ENCODE assay signal across 8 cellular contexts in the genomic region with DNA sequence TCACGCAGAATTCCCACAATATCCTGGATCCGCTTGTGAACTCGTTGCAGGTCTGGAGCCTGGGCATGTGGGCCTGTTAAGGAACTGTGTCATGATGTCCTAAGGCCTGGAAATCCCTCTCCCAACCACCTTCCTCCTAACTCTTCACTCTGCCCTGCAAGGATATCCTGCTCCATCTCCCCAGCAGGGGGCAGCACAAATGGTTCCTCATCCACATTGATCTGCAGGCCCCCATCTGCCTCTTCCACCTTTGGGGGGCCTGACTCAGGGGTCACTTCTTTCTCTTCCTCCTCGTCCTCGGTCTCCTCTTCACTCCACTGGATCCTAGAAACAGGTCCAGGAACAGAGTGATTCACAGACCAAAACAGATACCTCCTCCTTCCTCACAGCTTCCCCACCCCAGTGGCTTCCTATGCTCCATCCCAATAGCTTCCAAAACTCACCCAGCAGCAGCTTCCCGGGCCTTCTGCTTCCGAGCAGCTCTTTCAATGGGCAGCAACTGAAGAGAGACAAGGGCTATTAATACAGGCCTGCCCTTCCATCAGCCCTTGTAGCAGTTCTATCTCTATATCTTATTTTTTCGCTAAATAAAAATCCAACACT. TPM values are rescaled to one million over a fixed set of nuclear protein-coding genes. Genes with fewer than 3 reads are reported as not detected.
A peak's percentile ranks its signal among the peaks of the same experiment; 100 is the strongest.
DNase-seq lines count a peak whose midpoint lies in the region; ATAC-seq and TF ChIP-seq lines count a peak whose summit lies in the region.

No MANE protein-coding gene starts in this region.

- no peaks in the 10 kb centered on the region for H3K9me2 ChIP-seq in Karpas-422 (replicated peaks; ENCODE audit: insufficient read depth, low read length)

- H3K4me2 ChIP-seq in Karpas-422 (ENCODE audit: low read depth, low read length, poor library complexity, severe bottlenecking), result no peak overlapping the region

- ATAC-seq in GM18502 (IDR thresholded peaks at IDR 0.05; ENCODE audit: poor library complexity, unreplicated experiment), result no peak

- no peak for TF ChIP-seq EP300 in suprapubic skin (IDR thresholded peaks at IDR 0.05)

- H3K9ac ChIP-seq in Karpas-422 (ENCODE audit: low read length) (no peak overlapping the region), liver (ENCODE audit: low read depth in 1 of 2, low read length in 2 of 2) (no peak overlapping the region)

- H3K79me2 ChIP-seq in Karpas-422 (ENCODE audit: low read length), result peaks cover 45% of the 10 kb centered on the region

- H3K4me1 ChIP-seq in Karpas-422 (ENCODE audit: low read length) (peaks cover 14% of the 10 kb centered on the region), liver (ENCODE audit: control insufficient read depth in 4 of 4, insufficient read depth in 4 of 4, low read length in 3 of 4) (peaks cover 0 to 10% (median 5%) of the 10 kb centered on the region in 4 donors), suprapubic skin (peaks cover 14% of the 10 kb centered on the region)

- peak; percentile 20 to 66 for TF ChIP-seq RAD21 in liver (IDR thresholded peaks at IDR 0.05)

- no peaks in the 10 kb centered on the region for H3K9me3 ChIP-seq in Karpas-422 (ENCODE audit: low read length)
- no peaks in the 10 kb centered on the region for H3K9me3 ChIP-seq in liver (ENCODE audit: control insufficient read depth in 4 of 4, low read length in 3 of 4)
- no peaks in the 10 kb centered on the region for H3K9me3 ChIP-seq in suprapubic skin

- peak overlapping the region in 1 of 5 experiments; percentile 3 for H3K27ac Mint-ChIP-seq in brain

- H3K36me3 Mint-ChIP-seq in brain, result peaks cover 64% of the 10 kb centered on the region

- H4K20me1 ChIP-seq in Karpas-422 (ENCODE audit: insufficient read depth, low read depth, low read length), result peaks cover 37% of the 10 kb centered on the region

- H3K4me3 ChIP-seq in Karpas-422 (ENCODE audit: low read length), result no peak overlapping the region
- H3K4me3 ChIP-seq in liver (ENCODE audit: low read depth in 1 of 3, low read length in 3 of 3), result no peak overlapping the region
- H3K4me3 ChIP-seq in suprapubic skin, result no peak overlapping the region

- no peak overlapping the region for H2AFZ ChIP-seq in Karpas-422 (ENCODE audit: low read length)

- WGBS in liver, result 82% methylated on average over 8 of the region's 8 CpGs
- 80% methylated on average over 8 of the region's 8 CpGs for WGBS in suprapubic skin

- DNase-seq in DMS53 treated with DMSO at 0.1 percent for 48 hours (lab: John Stamatoyannopoulos, UW; ENCODE audit: unreplicated experiment) (peak; percentile 32), Karpas-422 (peak; percentile 82), suprapubic skin (ENCODE audit: low spot score in 2 of 2) (no peak)
- DNase-seq in stimulated activated CD8-positive, alpha-beta memory T cell treated with anti-CD3 and anti-CD28 coated beads, Interleukin-7, amount 100 ng/mL, for 4 hours (ENCODE audit: low read depth in 2 of 2), result peak; percentile 29 to 40

- no peak for TF ChIP-seq POLR2A in suprapubic skin (IDR thresholded peaks at IDR 0.05)

- H3K4me3 Mint-ChIP-seq in brain, result peak overlapping the region in 1 of 5 experiments; percentile 55

- H3K27me3 ChIP-seq in Karpas-422 (ENCODE audit: low read length) (no peaks in the 10 kb centered on the region), liver (ENCODE audit: control insufficient read depth in 4 of 4, insufficient read depth in 4 of 4, low read length in 3 of 4) (no peaks in the 10 kb centered on the region), suprapubic skin (no peaks in the 10 kb centered on the region)

- no peak overlapping the region for H3K27ac ChIP-seq in Karpas-422 (ENCODE audit: low read length)
- no peak overlapping the region; the same call in 1 of the 2 replicates for H3K27ac ChIP-seq in VCaP
- no peak overlapping the region for H3K27ac ChIP-seq in liver (ENCODE audit: low read depth in 1 of 2, low read length in 2 of 2)
- H3K27ac ChIP-seq in suprapubic skin, result no peak overlapping the region

- peaks cover 71% of the 10 kb centered on the region for H3K36me3 ChIP-seq in Karpas-422 (ENCODE audit: insufficient read depth, low read length)
- H3K36me3 ChIP-seq in liver (ENCODE audit: control insufficient read depth in 4 of 4, insufficient read depth in 3 of 4, low read depth in 1 of 4, low read length in 3 of 4), result peaks cover 21 to 58% (median 40%) of the 10 kb centered on the region in 4 donors
- peaks cover 69% of the 10 kb centered on the region for H3K36me3 ChIP-seq in suprapubic skin

- TF ChIP-seq CTCF in VCaP (conservative IDR thresholded peaks at IDR 0.05), result peak; percentile 88
- TF ChIP-seq CTCF in brain (conservative IDR thresholded peaks at IDR 0.05), result peak; percentile 76 to 89
- TF ChIP-seq CTCF in liver (IDR thresholded peaks at IDR 0.05; ENCODE audit: low read depth, low read length, missing input control), result peak; percentile 61
- TF ChIP-seq CTCF in suprapubic skin (IDR thresholded peaks at IDR 0.05), result peak in 1 of 2 donors; percentile 67

- H3K27me3 Mint-ChIP-seq in brain, result peaks cover 4% of the 10 kb centered on the region

- no peaks in the 10 kb centered on the region for H3K9me3 Mint-ChIP-seq in brain

- peaks cover 22% of the 10 kb centered on the region for H3K4me1 Mint-ChIP-seq in brain

TF ChIP-seq in liver, 16 proteins besides CTCF, POLR2A, EP300 and RAD21:
- no peak for TF ChIP-seq EGR1 (IDR thresholded peaks at IDR 0.05; ENCODE audit: low read depth in 2 of 2)
- TF ChIP-seq, protein P1, sequence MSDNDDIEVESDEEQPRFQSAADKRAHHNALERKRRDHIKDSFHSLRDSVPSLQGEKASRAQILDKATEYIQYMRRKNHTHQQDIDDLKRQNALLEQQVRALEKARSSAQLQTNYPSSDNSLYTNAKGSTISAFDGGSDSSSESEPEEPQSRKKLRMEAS (IDR thresholded peaks at IDR 0.05), result no peak
- TF ChIP-seq, protein P2, sequence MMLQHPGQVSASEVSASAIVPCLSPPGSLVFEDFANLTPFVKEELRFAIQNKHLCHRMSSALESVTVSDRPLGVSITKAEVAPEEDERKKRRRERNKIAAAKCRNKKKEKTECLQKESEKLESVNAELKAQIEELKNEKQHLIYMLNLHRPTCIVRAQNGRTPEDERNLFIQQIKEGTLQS (IDR thresholded peaks at IDR 0.05), result no peak
- TF ChIP-seq HNF4G (IDR thresholded peaks at IDR 0.05), result no peak
- TF ChIP-seq TAF1 (conservative IDR thresholded peaks at IDR 0.05), result no peak
- TF ChIP-seq NR2F2 (IDR thresholded peaks at IDR 0.05), result no peak
- no peak for TF ChIP-seq GABPA (IDR thresholded peaks at IDR 0.05 in 1 of 2, conservative IDR thresholded peaks at IDR 0.05 in 1 of 2)
- TF ChIP-seq, protein P3, sequence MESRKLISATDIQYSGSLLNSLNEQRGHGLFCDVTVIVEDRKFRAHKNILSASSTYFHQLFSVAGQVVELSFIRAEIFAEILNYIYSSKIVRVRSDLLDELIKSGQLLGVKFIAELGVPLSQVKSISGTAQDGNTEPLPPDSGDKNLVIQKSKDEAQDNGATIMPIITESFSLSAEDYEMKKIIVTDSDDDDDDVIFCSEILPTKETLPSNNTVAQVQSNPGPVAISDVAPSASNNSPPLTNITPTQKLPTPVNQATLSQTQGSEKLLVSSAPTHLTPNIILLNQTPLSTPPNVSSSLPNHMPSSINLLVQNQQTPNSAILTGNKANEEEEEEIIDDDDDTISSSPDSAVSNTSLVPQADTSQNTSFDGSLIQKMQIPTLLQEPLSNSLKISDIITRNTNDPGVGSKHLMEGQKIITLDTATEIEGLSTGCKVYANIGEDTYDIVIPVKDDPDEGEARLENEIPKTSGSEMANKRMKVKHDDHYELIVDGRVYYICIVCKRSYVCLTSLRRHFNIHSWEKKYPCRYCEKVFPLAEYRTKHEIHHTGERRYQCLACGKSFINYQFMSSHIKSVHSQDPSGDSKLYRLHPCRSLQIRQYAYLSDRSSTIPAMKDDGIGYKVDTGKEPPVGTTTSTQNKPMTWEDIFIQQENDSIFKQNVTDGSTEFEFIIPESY (IDR thresholded peaks at IDR 0.05), result no peak
- TF ChIP-seq JUND (IDR thresholded peaks at IDR 0.05), result no peak
- TF ChIP-seq YY1 (IDR thresholded peaks at IDR 0.05), result no peak

RNA-seq across cellular contexts. Expression of gene NOP2, which starts 4.5 kb away (rescaled TPM):
- 66.2 and 85.7 TPM in 2 replicates for total RNA-seq in Karpas-422 (2014; rRNA removed; shearing (Covaris generic); ENCODE audit: low replicate concordance)
- polyA plus RNA-seq in brain (ENCODE audit: insufficient read depth, low read depth, low replicate concordance) (12.3 TPM), liver (10 to 100 TPM; 12.5 to 15.6 TPM)
- total RNA-seq in liver (10 to 100 TPM in 1 of 2 donors, 1 to 10 TPM in 1; 4.8 to 22.3 TPM), suprapubic skin (10 to 100 TPM; 34.6 to 62.2 (median 42.3) TPM)

RNA-seq across cellular contexts. Expression of gene IFFO1, which starts 7.7 kb away (rescaled TPM):
- 8.2 and 14.5 TPM in 2 replicates for total RNA-seq in Karpas-422 (2014; rRNA removed; shearing (Covaris generic); ENCODE audit: low replicate concordance)
- polyA plus RNA-seq in brain (ENCODE audit: insufficient read depth, low read depth, low replicate concordance), result 7.3 TPM
- total RNA-seq in liver, result 1 to 10 TPM; 4.8 to 5.9 TPM
- 1 to 10 TPM; 5.9 to 7.6 TPM for polyA plus RNA-seq in liver
- 1 to 10 TPM; 1.9 to 5.8 (median 4.3) TPM for total RNA-seq in suprapubic skin

RNA-seq across cellular contexts. Expression of gene GAPDH, which starts 29.2 kb away (rescaled TPM):
- 13,828 and 17,952 TPM in 2 replicates for total RNA-seq in Karpas-422 (2014; rRNA removed; shearing (Covaris generic); ENCODE audit: low replicate concordance)
- polyA plus RNA-seq in brain (ENCODE audit: insufficient read depth, low read depth, low replicate concordance) (4,992 TPM), liver (1,000 to 10,000 TPM; 1,299 to 2,082 TPM)
- total RNA-seq in liver (1,000 to 10,000 TPM; 1,234 to 1,389 TPM), suprapubic skin (1,000 to 10,000 TPM; 1,442 to 2,828 (median 1,967) TPM)

RNA-seq across cellular contexts. Expression of gene CHD4, which starts 43.6 kb away (rescaled TPM):
- 216 and 315 TPM in 2 replicates for total RNA-seq in Karpas-422 (2014; rRNA removed; shearing (Covaris generic); ENCODE audit: low replicate concordance)
- polyA plus RNA-seq in brain (ENCODE audit: insufficient read depth, low read depth, low replicate concordance) (203 TPM), liver (10 to 100 TPM; 53.6 to 53.8 TPM)
- total RNA-seq in liver (100 to 1,000 TPM; 101 TPM), suprapubic skin (100 to 1,000 TPM; 191 to 258 (median 206) TPM)

Comparison
In these comparisons a context has a peak if more than half of its experiments do, and no peak if none do; other contexts are left out.
1. DNase-seq: peak in DMS53 treated with DMSO at 0.1 percent for 48 hours (single experiment), Karpas-422 (single experiment) and stimulated activated CD8-positive, alpha-beta memory T cell treated with anti-CD3 and anti-CD28 coated beads, Interleukin-7, amount 100 ng/mL, for 4 hours (2 of 2); none in suprapubic skin (0 of 2).